18 cellular contexts compared by ENCODE assay signal in genomic region chr7:26141077-26141476, GRCh38.
"Had no signal": no experiment of that assay in that cellular context is flagged by ENCODE, and none has a peak within 500 bp of the region (broad histone marks: within the 10 kb centered on the region; RNA-seq: fewer than 3 reads in every experiment).

No MANE protein-coding gene starts in this region.

- DNase-seq: activated CD4-positive, alpha-beta T cell treated with anti-CD3 and anti-CD28 coated beads, Interleukin-2, amount 10 ng/mL, durations not matched to agents 7 days and 5 days; activated CD4-positive, CD25-positive, alpha-beta regulatory T cell; activated CD8-positive, alpha-beta memory T cell treated with anti-CD3 and anti-CD28 coated beads, Interleukin-2, amount 50 U/mL, for 48 hours; aorta; cortex of kidney; effector CD8-positive, alpha-beta T cell; esophagus squamous epithelium; hypothalamus; mesendoderm; nephron progenitor cell; occipital lobe; stimulated activated CD4-positive, alpha-beta T cell treated with anti-CD3 and anti-CD28 coated beads, Interleukin-4, amount 100 ng/mL, for 4 hours; stimulated activated CD8-positive, alpha-beta memory T cell treated with anti-CD3 and anti-CD28 coated beads, Interleukin-4, amount 100 ng/mL, for 48 hours; stimulated activated naive CD8-positive, alpha-beta T cell treated with anti-CD3 and anti-CD28 coated beads, Interleukin-15, Interleukin-2, amounts not matched to agents 100 U/mL and 50 U/mL, for 24 hours; transverse colon had no signal

- ATAC-seq: stimulated activated naive CD8-positive, alpha-beta T cell treated with anti-CD3 and anti-CD28 coated beads, Interleukin-15, Interleukin-2, amounts not matched to agents 100 U/mL and 50 U/mL, for 24 hours had no signal

- H3K27me3 ChIP-seq: esophagus squamous epithelium, right atrium auricular region, transverse colon had no signal

- H3K4me3 ChIP-seq: esophagus squamous epithelium, right atrium auricular region, transverse colon had no signal

- H3K36me3 ChIP-seq: esophagus squamous epithelium, right atrium auricular region, transverse colon had no signal

- H3K4me3 Mint-ChIP-seq: activated CD4-positive, alpha-beta T cell treated with anti-CD3 and anti-CD28 coated beads, Interleukin-2, amount 10 ng/mL, durations not matched to agents 7 days and 5 days; nephron progenitor cell; T-helper 2 cell treated with Interferon-gamma antibody and Interleukin-4, amounts not matched to agents 5 μg/mL and 100 μg/mL, for 36 hours had no signal

- H3K9me3 Mint-ChIP-seq: activated CD4-positive, alpha-beta T cell treated with anti-CD3 and anti-CD28 coated beads, Interleukin-2, amount 10 ng/mL, durations not matched to agents 7 days and 5 days; T-helper 2 cell treated with Interferon-gamma antibody and Interleukin-4, amounts not matched to agents 5 μg/mL and 100 μg/mL, for 36 hours had no signal

- H3K27ac Mint-ChIP-seq: activated CD4-positive, alpha-beta T cell treated with anti-CD3 and anti-CD28 coated beads, Interleukin-2, amount 10 ng/mL, durations not matched to agents 7 days and 5 days; nephron progenitor cell; progenitor cell of endocrine pancreas; T-helper 2 cell treated with Interferon-gamma antibody and Interleukin-4, amounts not matched to agents 5 μg/mL and 100 μg/mL, for 36 hours had no signal

- H3K9me3 ChIP-seq: esophagus squamous epithelium, right atrium auricular region, transverse colon had no signal

- H3K4me1 ChIP-seq: right atrium auricular region, transverse colon had no signal

- H3K27ac ChIP-seq: esophagus squamous epithelium, right atrium auricular region, transverse colon had no signal

- H3K4me1 Mint-ChIP-seq: activated CD4-positive, alpha-beta T cell treated with anti-CD3 and anti-CD28 coated beads, Interleukin-2, amount 10 ng/mL, durations not matched to agents 7 days and 5 days had no signal
